Comparison of ENCODE assay signal across 26 cellular contexts in genomic region chr14:52910597-52910996, GRCh38. TPM values are rescaled to one million over a fixed set of nuclear protein-coding genes. Genes with fewer than 3 reads are reported as not detected.
DNase-seq lines count a peak whose midpoint lies in the region; ATAC-seq, FAIRE-seq and TF ChIP-seq lines count a peak whose summit lies in the region.
"Had no signal": no experiment of that assay in that cellular context is flagged by ENCODE, and none has a peak within 500 bp of the region (broad histone marks: within the 10 kb centered on the region; RNA-seq: fewer than 3 reads in every experiment).

No MANE protein-coding gene starts in this region.

- H3K4me3 ChIP-seq in esophagus muscularis mucosa: no peak overlapping the region
- no peak overlapping the region for H3K4me3 ChIP-seq in stomach
- H3K4me3 ChIP-seq: body of pancreas, coronary artery, esophagus squamous epithelium, heart right ventricle, SK-N-MC, skin epidermis had no signal

- TF ChIP-seq CTCF in esophagus muscularis mucosa (IDR thresholded peaks at IDR 0.05) (no peak), stomach (IDR thresholded peaks at IDR 0.05) (no peak), omental fat pad (IDR thresholded peaks at IDR 0.05) (no peak)

- H3K27me3 ChIP-seq in esophagus muscularis mucosa: no peaks in the 10 kb centered on the region
- no peaks in the 10 kb centered on the region for H3K27me3 ChIP-seq in stomach
- H3K27me3 ChIP-seq: body of pancreas, esophagus squamous epithelium, heart right ventricle had no signal

- TF ChIP-seq POLR2A in esophagus muscularis mucosa (IDR thresholded peaks at IDR 0.05; ENCODE audit: low read depth): no peak
- no peak for TF ChIP-seq POLR2A in stomach (IDR thresholded peaks at IDR 0.05)

- H3K4me1 ChIP-seq in esophagus muscularis mucosa: peaks cover 39 to 94% (median 88%) of the 10 kb centered on the region in 4 donors
- peaks cover 0 to 59% (median 28%) of the 10 kb centered on the region in 4 donors for H3K4me1 ChIP-seq in stomach
- H3K4me1 ChIP-seq: body of pancreas had no signal

- H3K36me3 ChIP-seq in esophagus muscularis mucosa (peaks cover 0 to 20% (median 12%) of the 10 kb centered on the region in 4 donors), stomach (peaks cover 0 to 8% (median 2%) of the 10 kb centered on the region in 4 donors)
- H3K36me3 ChIP-seq: esophagus squamous epithelium had no signal

- ATAC-seq in HG03159 (IDR thresholded peaks at IDR 0.05; ENCODE audit: unreplicated experiment) (no peak), HG03521 (IDR thresholded peaks at IDR 0.05; ENCODE audit: unreplicated experiment) (no peak), omental fat pad (ENCODE audit: low FRiP score) (no peak), HG03280 (IDR thresholded peaks at IDR 0.05; ENCODE audit: unreplicated experiment) (no peak)
- ATAC-seq: activated CD8-positive, alpha-beta T cell treated with anti-CD3 and anti-CD28 coated beads, Interleukin-2, amount 10 ng/mL, durations not matched to agents 7 days and 5 days; body of pancreas; T-helper 17 cell had no signal

- WGBS in esophagus muscularis mucosa: 29% methylated on average over 2 of the region's 2 CpGs
- WGBS in stomach, 5 donors: 61 to 81% (median 72%) methylated on average over 2 of the region's 2 CpGs

- H3K27ac ChIP-seq in esophagus muscularis mucosa (replicated peaks in 1 of 4) (peak overlapping the region; percentile 45 to 58 (median 49)), stomach (peak overlapping the region in 4 of 5 donors; percentile 2 to 35 (median 10))
- H3K27ac ChIP-seq: body of pancreas, SK-N-MC, skin epidermis had no signal

- intact Hi-C loops in esophagus muscularis mucosa (cut with DNase I) (no loop called here), stomach (cut with DNase I; ENCODE audit: low total_unique reads) (no loop called here)

- DNase-seq in GM03348 (ENCODE audit: low spot score) (peak; percentile 15), esophagus muscularis mucosa (ENCODE audit: extremely low spot score) (no peak), stomach (no peak), omental fat pad (ENCODE audit: low spot score) (no peak)
- DNase-seq: activated CD8-positive, alpha-beta T cell treated with anti-CD3 and anti-CD28 coated beads, Interleukin-2, amount 10 ng/mL, durations not matched to agents 7 days and 5 days; activated effector memory CD4-positive, alpha-beta T cell treated with anti-CD3 and anti-CD28 coated beads, Interleukin-2, amount 50 U/mL, for 16 hours; body of pancreas; CD4-positive, alpha-beta T cell; EL; endodermal cell; esophagus squamous epithelium; heart right ventricle; NCI-H1105; NCI-H1930; NCI-H226; stimulated activated CD4-positive, alpha-beta T cell treated with anti-CD3 and anti-CD28 coated beads, Interleukin-1b, Interleukin-23, amount 100 ng/mL, for 48 hours; T-helper 17 cell had no signal

- no peaks in the 10 kb centered on the region for H3K9me3 ChIP-seq in esophagus muscularis mucosa
- H3K9me3 ChIP-seq in stomach: no peaks in the 10 kb centered on the region
- H3K9me3 ChIP-seq: body of pancreas, esophagus squamous epithelium, heart right ventricle had no signal

- TF ChIP-seq EP300 in esophagus muscularis mucosa (IDR thresholded peaks at IDR 0.05) (no peak), stomach (IDR thresholded peaks at IDR 0.05) (no peak)

- FAIRE-seq in islet of Langerhans (lab: Jason Lieb, UNC): peak; percentile 30
- FAIRE-seq: GM19239 had no signal

RNA-seq across cellular contexts. Expression of gene FERMT2, which starts 40.3 kb away (rescaled TPM):
- 100 to 1,000 TPM; 293 to 397 (median 370) TPM for total RNA-seq in esophagus muscularis mucosa
- 100 to 1,000 TPM in 2 of 5 donors, 10 to 100 TPM in 3; 44.3 to 213 (median 90.9) TPM for total RNA-seq in stomach
- 10 to 100 TPM; 25.9 to 41.9 (median 28.3) TPM for polyA plus RNA-seq in stomach
- 100 to 1,000 TPM; 158 to 209 (median 164) TPM for total RNA-seq in omental fat pad
- total RNA-seq: activated CD8-positive, alpha-beta T cell treated with anti-CD3 and anti-CD28 coated beads, Interleukin-2, amount 10 ng/mL, durations not matched to agents 7 days and 5 days had no signal
- polyA plus RNA-seq: IgD-negative memory B cell had no signal
